Comparison of ENCODE assay signal across 10 cellular contexts in genomic region chrX:110315541-110315940, GRCh38. TPM values are rescaled to one million over a fixed set of nuclear protein-coding genes. Genes with fewer than 3 reads are reported as not detected.
DNase-seq lines count a peak whose midpoint lies in the region; ATAC-seq and TF ChIP-seq lines count a peak whose summit lies in the region.
"Had no signal": no experiment of that assay in that cellular context is flagged by ENCODE, and none has a peak within 500 bp of the region (broad histone marks: within the 10 kb centered on the region; RNA-seq: fewer than 3 reads in every experiment).

No MANE protein-coding gene starts in this region.

- H3K79me2 ChIP-seq in SK-N-SH (ENCODE audit: insufficient read depth) = peaks cover 45% of the 10 kb centered on the region
- H3K79me2 ChIP-seq in neural progenitor cell (ENCODE audit: low read depth) = peaks cover 63% of the 10 kb centered on the region
- H3K79me2 ChIP-seq: parathyroid adenoma had no signal

- POLR2A ChIA-PET in SK-N-SH (lab: Yijun Ruan, JAX) = no interaction called here

- no peak for TF ChIP-seq POLR2A in suprapubic skin (IDR thresholded peaks at IDR 0.05)

- no peak overlapping the region for H3K27ac Mint-ChIP-seq in neural progenitor cell

- H3K4me1 ChIP-seq in SK-N-SH (ENCODE audit: control insufficient read depth in 1 of 2, insufficient read depth in 2 of 2, low read depth in 1 of 2, low read length in 1 of 2) = no peaks in the 10 kb centered on the region; a peak in 3 of 4 replicates
- peaks cover 6% of the 10 kb centered on the region for H3K4me1 ChIP-seq in neural progenitor cell
- peaks cover 12% of the 10 kb centered on the region for H3K4me1 ChIP-seq in suprapubic skin
- H3K4me1 ChIP-seq: parathyroid adenoma had no signal

- peak overlapping the region; percentile 99 for H3K4me3 Mint-ChIP-seq in neural progenitor cell

- H3K27ac ChIP-seq in SK-N-SH (ENCODE audit: low read depth in 2 of 2, low read length in 1 of 2) (no peak overlapping the region; a peak in 1 of 4 replicates), neural progenitor cell (no peak overlapping the region), suprapubic skin (no peak overlapping the region)
- H3K27ac ChIP-seq: parathyroid adenoma had no signal

- peaks cover 3% of the 10 kb centered on the region for H3F3A ChIP-seq in SK-N-SH (replicated peaks; ENCODE audit: insufficient read depth)
- H3F3A ChIP-seq in neural progenitor cell (ENCODE audit: low read depth) = no peaks in the 10 kb centered on the region

- H3K4me1 Mint-ChIP-seq in neural progenitor cell = peaks cover 29% of the 10 kb centered on the region

- H3K9me3 ChIP-seq in SK-N-SH (no peaks in the 10 kb centered on the region), neural progenitor cell (ENCODE audit: low read depth) (no peaks in the 10 kb centered on the region), suprapubic skin (no peaks in the 10 kb centered on the region)

- no peak overlapping the region; the same call in 1 of the 2 replicates for H3K9ac ChIP-seq in SK-N-SH
- no peak overlapping the region for H3K9ac ChIP-seq in neural progenitor cell
- H3K9ac ChIP-seq: parathyroid adenoma had no signal

- CTCF ChIA-PET in SK-N-SH (lab: Yijun Ruan, JAX) = interaction anchor here (0.7 to 1.2 kb wide), 2 partner anchors 155 to 177 kb away, joined by 3 to 5 read pairs; no protein-coding TSS in a partner anchor

- 44% methylated on average over 1 of the region's 1 CpG for WGBS in SK-N-SH (ENCODE audit: low lambda C conversion rate)
- 44% methylated on average over 1 of the region's 1 CpG for WGBS in suprapubic skin

- TF ChIP-seq CTCF in SK-N-SH (IDR thresholded peaks at IDR 0.05) (no peak), neural progenitor cell (IDR thresholded peaks at IDR 0.05) (no peak), suprapubic skin (IDR thresholded peaks at IDR 0.05) (no peak)

- H3K4me2 ChIP-seq in SK-N-SH (peak overlapping the region; percentile 75; the same call in 1 of the 2 replicates), neural progenitor cell (peak overlapping the region; percentile 85)

- H2AFZ ChIP-seq in SK-N-SH (ENCODE audit: low read depth) = no peak overlapping the region
- no peak overlapping the region for H2AFZ ChIP-seq in neural progenitor cell (replicated peaks)
- H2AFZ ChIP-seq: parathyroid adenoma had no signal

- no peaks in the 10 kb centered on the region for H3K9me2 ChIP-seq in SK-N-SH

- H4K20me1 ChIP-seq in SK-N-SH (ENCODE audit: insufficient read depth) (peaks cover 4% of the 10 kb centered on the region), neural progenitor cell (ENCODE audit: low read depth) (peaks cover 5% of the 10 kb centered on the region)

- TF ChIP-seq RAD21 in SK-N-SH (IDR thresholded peaks at IDR 0.05; ENCODE audit: low read length) = no peak

- DNase-seq in SK-N-SH (no peak), astrocyte of the hippocampus (ENCODE audit: low read depth, low spot score) (peak; percentile 40), neural progenitor cell (ENCODE audit: low spot score) (no peak), MV-4-11 (lab: John Stamatoyannopoulos, UW) (no peak), suprapubic skin (ENCODE audit: low spot score in 2 of 2) (no peak)
- DNase-seq: NCI-H2081 had no signal

- no peaks in the 10 kb centered on the region for H3K9me3 Mint-ChIP-seq in neural progenitor cell

- ATAC-seq in SK-N-SH treated with all-trans-retinoic acid at 6 μM for 48 hours (no peak), HG03432 (IDR thresholded peaks at IDR 0.05; ENCODE audit: unreplicated experiment) (peak; percentile 25), GM21360 (IDR thresholded peaks at IDR 0.05; ENCODE audit: unreplicated experiment) (no peak)

- H3K36me3 Mint-ChIP-seq in neural progenitor cell = no peaks in the 10 kb centered on the region

- no peaks in the 10 kb centered on the region for H3K27me3 ChIP-seq in SK-N-SH (ENCODE audit: insufficient read depth)
- peaks cover 7% of the 10 kb centered on the region for H3K27me3 ChIP-seq in neural progenitor cell
- H3K27me3 ChIP-seq in suprapubic skin = no peaks in the 10 kb centered on the region

- H3K27me3 Mint-ChIP-seq in neural progenitor cell (ENCODE audit: insufficient read depth, low read depth) = peaks cover 3% of the 10 kb centered on the region

- H3K36me3 ChIP-seq in SK-N-SH (replicated peaks in 1 of 2; ENCODE audit: control insufficient read depth in 1 of 2, insufficient read depth in 2 of 2, low read length in 1 of 2) (no peaks in the 10 kb centered on the region), neural progenitor cell (no peaks in the 10 kb centered on the region), suprapubic skin (no peaks in the 10 kb centered on the region)

- H3K4me3 ChIP-seq in SK-N-SH (ENCODE audit: low read depth in 2 of 2, low read length in 1 of 2) (no peak overlapping the region), neural progenitor cell (peak overlapping the region; percentile 78), suprapubic skin (no peak overlapping the region)

- no peak for TF ChIP-seq EP300 in SK-N-SH (IDR thresholded peaks at IDR 0.05; ENCODE audit: borderline replicate concordance in 1 of 2, low read depth in 1 of 2, low read length in 1 of 2)
- TF ChIP-seq EP300 in suprapubic skin (IDR thresholded peaks at IDR 0.05) = no peak

TF ChIP-seq in SK-N-SH, 30 proteins besides CTCF, POLR2A, EP300 and RAD21:
- TF ChIP-seq RCOR1 (IDR thresholded peaks at IDR 0.05; ENCODE audit: low read length) (no peak), REST (IDR thresholded peaks at IDR 0.05; ENCODE audit: low read depth, low read length) (no peak), EZH2phosphoT487 (IDR thresholded peaks at IDR 0.05; ENCODE audit: borderline replicate concordance, low read depth) (no peak), RXRA (IDR thresholded peaks at IDR 0.05; ENCODE audit: borderline replicate concordance, low read depth) (no peak), TCF12 (IDR thresholded peaks at IDR 0.05) (no peak)

TF ChIP-seq in SK-N-SH treated with all-trans-retinoic acid at 6 μM for 48 hours, 23 proteins besides CTCF, POLR2A, EP300 and RAD21 (continues in another document):
- TF ChIP-seq ARNTL (CRISPR knock-in tag; IDR thresholded peaks at IDR 0.05; ENCODE audit: borderline replicate concordance, low read depth) (no peak), CSDC2 (CRISPR knock-in tag; IDR thresholded peaks at IDR 0.05) (no peak), GLIS3 (CRISPR knock-in tag; IDR thresholded peaks at IDR 0.05) (no peak), CSRNP3 (CRISPR knock-in tag; IDR thresholded peaks at IDR 0.05) (no peak), ZC3H10 (CRISPR knock-in tag; IDR thresholded peaks at IDR 0.05) (no peak), TSHZ2 (CRISPR knock-in tag; IDR thresholded peaks at IDR 0.05) (no peak), ZFP3 (CRISPR knock-in tag; IDR thresholded peaks at IDR 0.05) (no peak), ZNF565 (CRISPR knock-in tag; conservative IDR thresholded peaks at IDR 0.05; ENCODE audit: low read depth) (no peak)

RNA-seq across cellular contexts. Expression of gene AMMECR1, which starts 2.3 kb away (rescaled TPM):
- 1.3 and 1.8 TPM in 2 replicates for polyA plus RNA-seq in SK-N-SH (2012; rRNA removed)
- 1.4 and 2.0 TPM in 2 replicates for polyA plus RNA-seq in SK-N-SH (2012; cell fraction: cytosol; rRNA removed)
- 3.2 and 3.7 TPM in 2 replicates for polyA plus RNA-seq in SK-N-SH (2012; cell fraction: nucleus; rRNA removed)
- total RNA-seq in neural progenitor cell (ENCODE audit: low replicate concordance) (15.0 and 20.3 TPM in 2 replicates), suprapubic skin (10 to 100 TPM in 3 of 4 donors, 1 to 10 TPM in 1; 7.4 to 18.9 (median 12.6) TPM)

RNA-seq across cellular contexts. Expression of gene RTL9, which starts 43.1 kb away (rescaled TPM):
- 0.02 and 0.05 TPM in 2 replicates for polyA plus RNA-seq in SK-N-SH (2012; rRNA removed)
- polyA plus RNA-seq in SK-N-SH (2012; cell fraction: cytosol; rRNA removed) = 0.03 and 0.05 TPM in 2 replicates
- polyA plus RNA-seq in SK-N-SH (2012; cell fraction: nucleus; rRNA removed) = 0.11 and 0.19 TPM in 2 replicates
- total RNA-seq in neural progenitor cell (ENCODE audit: low replicate concordance) (0.22 and 0.49 TPM in 2 replicates), suprapubic skin (under 1 TPM in 1 of 4 donors, not detected in 3; 0.16 TPM)
